In the genomic region with DNA sequence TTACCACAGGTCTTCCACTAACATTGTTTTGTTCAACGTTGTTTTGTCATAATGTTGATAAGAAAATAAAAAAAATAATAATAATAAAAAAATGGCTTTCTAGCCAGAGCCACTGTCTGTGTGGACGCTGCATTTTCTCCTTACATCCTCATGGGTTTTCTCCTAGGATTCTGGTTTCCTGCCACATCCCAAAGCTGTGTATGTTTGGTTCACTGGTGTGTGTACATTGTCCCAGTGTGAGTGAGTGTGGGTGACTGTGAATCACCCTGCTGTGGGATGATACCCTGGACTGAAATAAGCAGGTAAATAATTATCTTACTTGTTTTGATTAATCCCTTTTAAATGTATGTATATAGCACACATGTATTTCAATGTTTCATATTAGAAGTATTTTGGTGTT, we compare ENCODE assay signal across 30 cellular contexts.
"Had no signal": no experiment of that assay in that cellular context is flagged by ENCODE, and none has a peak within 500 bp of the region (broad histone marks: within the 10 kb centered on the region; RNA-seq: fewer than 3 reads in every experiment).

No MANE protein-coding gene starts in this region.

- H3K4me3 ChIP-seq: dorsolateral prefrontal cortex, gastroesophageal sphincter, heart right ventricle, lower lobe of right lung, mucosa of descending colon, neural progenitor cell, right lobe of liver, thoracic aorta, tibial nerve, upper lobe of left lung had no signal

- H3K4me1 ChIP-seq: foreskin keratinocyte, gastroesophageal sphincter, heart right ventricle, lower lobe of right lung, neural progenitor cell, right lobe of liver, tibial nerve, upper lobe of left lung had no signal

- H3K9ac ChIP-seq: neural progenitor cell had no signal

- DNase-seq: dorsolateral prefrontal cortex; effector CD4-positive, alpha-beta T cell; foreskin keratinocyte; glutamatergic neuron; heart right ventricle; hippocampal formation; immature natural killer cell; islet precursor cell; kidney glomerular epithelial cell; left colon; left ventricle myocardium superior; lower lobe of right lung; mucosa of descending colon; naive B cell; nucleus accumbens; right lobe of liver; small intestine; stimulated activated CD4-positive, alpha-beta T cell treated with anti-CD3 and anti-CD28 coated beads, Interleukin-15, amount 100 ng/mL, for 24 hours; stimulated activated CD4-positive, alpha-beta T cell treated with anti-CD3 and anti-CD28 coated beads, Interleukin-2, amount 100 ng/mL, for 48 hours; stimulated activated naive B cell treated with anti-CD40 and anti-IgM and Interleukin-4, amounts not matched to agents 10 μg/mL and 1 μg/mL and 100 μg/mL, for 72 hours; upper lobe of left lung had no signal

- H3K4me2 ChIP-seq: neural progenitor cell had no signal

- FAIRE-seq: colon, small intestine, urothelium cell line had no signal

- ATAC-seq: esophagus mucosa; foreskin keratinocyte; gastroesophageal sphincter; heart right ventricle; left colon; left ventricle myocardium superior; lower lobe of right lung; mucosa of descending colon; natural killer cell treated with Interleukin-12 subunit alpha and Interleukin-12 subunit beta and Interleukin-15 and Interleukin-18, amount 100 ng/mL, for 72 hours; right lobe of liver; stimulated activated naive B cell treated with anti-CD40 and anti-IgM and Interleukin-4, amounts not matched to agents 10 μg/mL and 1 μg/mL and 100 μg/mL, for 72 hours had no signal

- H3K36me3 ChIP-seq: gastroesophageal sphincter, heart right ventricle, lower lobe of right lung, neural progenitor cell, right lobe of liver, thoracic aorta, tibial nerve, upper lobe of left lung had no signal

- H3K9me3 ChIP-seq: gastroesophageal sphincter, lower lobe of right lung, right lobe of liver, thoracic aorta, tibial nerve, upper lobe of left lung had no signal

- H3K27me3 ChIP-seq: foreskin keratinocyte, gastroesophageal sphincter, heart right ventricle, neural progenitor cell, right lobe of liver, tibial nerve, upper lobe of left lung had no signal

- H3K27ac ChIP-seq: dorsolateral prefrontal cortex, epithelial cell of prostate, foreskin keratinocyte, gastroesophageal sphincter, heart right ventricle, lower lobe of right lung, neural progenitor cell, right lobe of liver, thoracic aorta, tibial nerve, upper lobe of left lung had no signal
